In the genomic region with DNA sequence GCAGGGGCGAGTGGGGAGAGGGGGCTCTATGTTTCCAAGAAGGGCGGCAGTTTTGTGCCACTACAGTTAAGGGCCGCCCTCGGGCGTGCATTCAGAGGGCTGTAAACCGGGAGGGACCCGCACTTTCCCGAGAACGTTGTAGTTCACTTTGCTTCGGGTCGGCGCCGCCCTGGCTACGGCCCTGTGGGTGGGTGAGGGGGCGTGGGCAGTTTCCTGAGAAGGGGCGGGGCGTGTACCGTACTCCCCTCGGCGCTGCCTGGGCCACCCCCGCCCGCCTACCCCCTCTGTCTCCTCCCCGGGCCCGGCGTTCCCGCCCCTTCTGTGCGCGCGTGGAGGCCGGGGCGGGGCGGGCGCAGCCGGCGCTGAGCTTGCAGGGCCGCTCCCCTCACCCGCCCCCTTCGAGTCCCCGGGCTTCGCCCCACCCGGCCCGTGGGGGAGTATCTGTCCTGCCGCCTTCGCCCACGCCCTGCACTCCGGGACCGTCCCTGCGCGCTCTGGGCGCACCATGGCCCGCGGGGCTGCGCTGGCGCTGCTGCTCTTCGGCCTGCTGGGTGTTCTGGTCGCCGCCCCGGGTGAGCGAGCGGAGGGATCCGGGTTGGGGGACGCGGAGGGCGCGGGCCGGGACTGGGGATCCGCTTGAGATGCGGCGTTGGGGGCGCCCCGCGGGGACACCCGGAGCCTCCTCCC, we compare ENCODE assay signal across 1 cellular context.
A peak's percentile ranks its signal among the peaks of the same experiment; 100 is the strongest.
TF ChIP-seq lines count a peak whose summit lies in the region.

A gene with protein sequence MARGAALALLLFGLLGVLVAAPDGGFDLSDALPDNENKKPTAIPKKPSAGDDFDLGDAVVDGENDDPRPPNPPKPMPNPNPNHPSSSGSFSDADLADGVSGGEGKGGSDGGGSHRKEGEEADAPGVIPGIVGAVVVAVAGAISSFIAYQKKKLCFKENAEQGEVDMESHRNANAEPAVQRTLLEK (plus strand): TSS at position 440 of the 687 bp plus-strand sequence. CDS start 66 bp downstream, at position 506.

TF ChIP-seq in HepG2, 621 proteins besides CTCF, POLR2A, EP300 and RAD21 (continued from another document and continues in another):
- TF ChIP-seq, protein P1, sequence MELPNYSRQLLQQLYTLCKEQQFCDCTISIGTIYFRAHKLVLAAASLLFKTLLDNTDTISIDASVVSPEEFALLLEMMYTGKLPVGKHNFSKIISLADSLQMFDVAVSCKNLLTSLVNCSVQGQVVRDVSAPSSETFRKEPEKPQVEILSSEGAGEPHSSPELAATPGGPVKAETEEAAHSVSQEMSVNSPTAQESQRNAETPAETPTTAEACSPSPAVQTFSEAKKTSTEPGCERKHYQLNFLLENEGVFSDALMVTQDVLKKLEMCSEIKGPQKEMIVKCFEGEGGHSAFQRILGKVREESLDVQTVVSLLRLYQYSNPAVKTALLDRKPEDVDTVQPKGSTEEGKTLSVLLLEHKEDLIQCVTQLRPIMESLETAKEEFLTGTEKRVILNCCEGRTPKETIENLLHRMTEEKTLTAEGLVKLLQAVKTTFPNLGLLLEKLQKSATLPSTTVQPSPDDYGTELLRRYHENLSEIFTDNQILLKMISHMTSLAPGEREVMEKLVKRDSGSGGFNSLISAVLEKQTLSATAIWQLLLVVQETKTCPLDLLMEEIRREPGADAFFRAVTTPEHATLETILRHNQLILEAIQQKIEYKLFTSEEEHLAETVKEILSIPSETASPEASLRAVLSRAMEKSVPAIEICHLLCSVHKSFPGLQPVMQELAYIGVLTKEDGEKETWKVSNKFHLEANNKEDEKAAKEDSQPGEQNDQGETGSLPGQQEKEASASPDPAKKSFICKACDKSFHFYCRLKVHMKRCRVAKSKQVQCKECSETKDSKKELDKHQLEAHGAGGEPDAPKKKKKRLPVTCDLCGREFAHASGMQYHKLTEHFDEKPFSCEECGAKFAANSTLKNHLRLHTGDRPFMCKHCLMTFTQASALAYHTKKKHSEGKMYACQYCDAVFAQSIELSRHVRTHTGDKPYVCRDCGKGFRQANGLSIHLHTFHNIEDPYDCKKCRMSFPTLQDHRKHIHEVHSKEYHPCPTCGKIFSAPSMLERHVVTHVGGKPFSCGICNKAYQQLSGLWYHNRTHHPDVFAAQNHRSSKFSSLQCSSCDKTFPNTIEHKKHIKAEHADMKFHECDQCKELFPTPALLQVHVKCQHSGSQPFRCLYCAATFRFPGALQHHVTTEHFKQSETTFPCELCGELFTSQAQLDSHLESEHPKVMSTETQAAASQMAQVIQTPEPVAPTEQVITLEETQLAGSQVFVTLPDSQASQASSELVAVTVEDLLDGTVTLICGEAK (IDR thresholded peaks at IDR 0.05): no peak
- TF ChIP-seq, protein P1 (CRISPR knock-in tag; IDR thresholded peaks at IDR 0.05): peak; percentile 73; the same call in 1 of the 2 replicates
- TF ChIP-seq HOXA3 (CRISPR knock-in tag; IDR thresholded peaks at IDR 0.05) (peak; percentile 49; the same call in 1 of the 2 replicates), ZNF12 (CRISPR knock-in tag; IDR thresholded peaks at IDR 0.05) (no peak), ZFX (CRISPR knock-in tag; IDR thresholded peaks at IDR 0.05; ENCODE audit: low read depth) (peak; percentile 81), HNRNPK (IDR thresholded peaks at IDR 0.05; ENCODE audit: low read depth, low read length, poor library complexity, severe bottlenecking) (peak; percentile 22), ZNF225 (CRISPR knock-in tag; IDR thresholded peaks at IDR 0.05) (0 out of 2 replicates have a peak, but pooled peaks have one; percentile 59), KAT7 (CRISPR knock-in tag; IDR thresholded peaks at IDR 0.05; ENCODE audit: borderline replicate concordance) (peak; percentile 80; the same call in 1 of the 2 replicates), MAZ (IDR thresholded peaks at IDR 0.05; ENCODE audit: borderline replicate concordance, low read depth, low read length) (peak; percentile 44; the same call in 1 of the 2 replicates), MAZ (CRISPR knock-in tag; IDR thresholded peaks at IDR 0.05; ENCODE audit: low read depth) (peak; percentile 83), AHR (CRISPR knock-in tag; IDR thresholded peaks at IDR 0.05) (peak; percentile 69; the same call in 1 of the 2 replicates), HNRNPUL1 (IDR thresholded peaks at IDR 0.05; ENCODE audit: low read depth, low read length) (peak; percentile 47; the same call in 1 of the 2 replicates), HNF4G (IDR thresholded peaks at IDR 0.05; ENCODE audit: borderline replicate concordance, low read depth, low read length) (0 out of 2 replicates have a peak, but pooled peaks have one; percentile 14), HNF4G (CRISPR knock-in tag; IDR thresholded peaks at IDR 0.05; ENCODE audit: borderline replicate concordance, low read depth) (no peak), ZNF224 (CRISPR knock-in tag; IDR thresholded peaks at IDR 0.05) (no peak), SOX6 (IDR thresholded peaks at IDR 0.05) (no peak), SOX6 (CRISPR knock-in tag; IDR thresholded peaks at IDR 0.05) (0 out of 2 replicates have a peak, but pooled peaks have one; percentile 9), MXI1 (IDR thresholded peaks at IDR 0.05; ENCODE audit: borderline replicate concordance, low read depth, low read length) (0 out of 3 replicates have a peak, but pooled peaks have one; percentile 38), TRIM24 (CRISPR knock-in tag; IDR thresholded peaks at IDR 0.05) (no peak), ZFP36 (IDR thresholded peaks at IDR 0.05; ENCODE audit: borderline replicate concordance, low read depth, low read length, partially characterized antibody) (no peak), ZNF747 (CRISPR knock-in tag; IDR thresholded peaks at IDR 0.05; ENCODE audit: borderline replicate concordance) (peak; percentile 55; the same call in 1 of the 2 replicates), ZNF788 (CRISPR knock-in tag; IDR thresholded peaks at IDR 0.05; ENCODE audit: borderline replicate concordance) (peak; percentile 47; the same call in 1 of the 2 replicates), ZNF891 (CRISPR knock-in tag; IDR thresholded peaks at IDR 0.05) (peak; percentile 56; the same call in 1 of the 2 replicates), EED (CRISPR knock-in tag; IDR thresholded peaks at IDR 0.05) (peak; percentile 50; the same call in 1 of the 2 replicates), ARNT2 (CRISPR knock-in tag; IDR thresholded peaks at IDR 0.05; ENCODE audit: low read depth) (0 out of 2 replicates have a peak, but pooled peaks have one; percentile 46), ZBTB25 (CRISPR knock-in tag; IDR thresholded peaks at IDR 0.05) (no peak), ASH2L (IDR thresholded peaks at IDR 0.05; ENCODE audit: insufficient read length, low read depth, low read length) (peak; percentile 85), TBX2 (CRISPR knock-in tag; IDR thresholded peaks at IDR 0.05; ENCODE audit: borderline replicate concordance) (peak; percentile 50; the same call in 1 of the 2 replicates), MTA1 (CRISPR knock-in tag; IDR thresholded peaks at IDR 0.05; ENCODE audit: borderline replicate concordance) (peak; percentile 75; the same call in 1 of the 2 replicates), ZBED4 (CRISPR knock-in tag; IDR thresholded peaks at IDR 0.05; ENCODE audit: borderline replicate concordance) (peak; percentile 47; the same call in 1 of the 2 replicates), LCORL (IDR thresholded peaks at IDR 0.05) (no peak), LCORL (CRISPR knock-in tag; IDR thresholded peaks at IDR 0.05) (peak; percentile 65), KMT2A (CRISPR knock-in tag; IDR thresholded peaks at IDR 0.05) (peak; percentile 59; the same call in 1 of the 2 replicates)
- TF ChIP-seq, protein P2, sequence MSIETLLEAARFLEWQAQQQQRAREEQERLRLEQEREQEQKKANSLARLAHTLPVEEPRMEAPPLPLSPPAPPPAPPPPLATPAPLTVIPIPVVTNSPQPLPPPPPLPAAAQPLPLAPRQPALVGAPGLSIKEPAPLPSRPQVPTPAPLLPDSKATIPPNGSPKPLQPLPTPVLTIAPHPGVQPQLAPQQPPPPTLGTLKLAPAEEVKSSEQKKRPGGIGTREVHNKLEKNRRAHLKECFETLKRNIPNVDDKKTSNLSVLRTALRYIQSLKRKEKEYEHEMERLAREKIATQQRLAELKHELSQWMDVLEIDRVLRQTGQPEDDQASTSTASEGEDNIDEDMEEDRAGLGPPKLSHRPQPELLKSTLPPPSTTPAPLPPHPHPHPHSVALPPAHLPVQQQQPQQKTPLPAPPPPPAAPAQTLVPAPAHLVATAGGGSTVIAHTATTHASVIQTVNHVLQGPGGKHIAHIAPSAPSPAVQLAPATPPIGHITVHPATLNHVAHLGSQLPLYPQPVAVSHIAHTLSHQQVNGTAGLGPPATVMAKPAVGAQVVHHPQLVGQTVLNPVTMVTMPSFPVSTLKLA (IDR thresholded peaks at IDR 0.05): 0 out of 2 replicates have a peak, but pooled peaks have one; percentile 10
- TF ChIP-seq, protein P3, sequence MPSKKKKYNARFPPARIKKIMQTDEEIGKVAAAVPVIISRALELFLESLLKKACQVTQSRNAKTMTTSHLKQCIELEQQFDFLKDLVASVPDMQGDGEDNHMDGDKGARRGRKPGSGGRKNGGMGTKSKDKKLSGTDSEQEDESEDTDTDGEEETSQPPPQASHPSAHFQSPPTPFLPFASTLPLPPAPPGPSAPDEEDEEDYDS (CRISPR knock-in tag; IDR thresholded peaks at IDR 0.05): peak; percentile 52; the same call in 1 of the 2 replicates
- TF ChIP-seq, protein P4, sequence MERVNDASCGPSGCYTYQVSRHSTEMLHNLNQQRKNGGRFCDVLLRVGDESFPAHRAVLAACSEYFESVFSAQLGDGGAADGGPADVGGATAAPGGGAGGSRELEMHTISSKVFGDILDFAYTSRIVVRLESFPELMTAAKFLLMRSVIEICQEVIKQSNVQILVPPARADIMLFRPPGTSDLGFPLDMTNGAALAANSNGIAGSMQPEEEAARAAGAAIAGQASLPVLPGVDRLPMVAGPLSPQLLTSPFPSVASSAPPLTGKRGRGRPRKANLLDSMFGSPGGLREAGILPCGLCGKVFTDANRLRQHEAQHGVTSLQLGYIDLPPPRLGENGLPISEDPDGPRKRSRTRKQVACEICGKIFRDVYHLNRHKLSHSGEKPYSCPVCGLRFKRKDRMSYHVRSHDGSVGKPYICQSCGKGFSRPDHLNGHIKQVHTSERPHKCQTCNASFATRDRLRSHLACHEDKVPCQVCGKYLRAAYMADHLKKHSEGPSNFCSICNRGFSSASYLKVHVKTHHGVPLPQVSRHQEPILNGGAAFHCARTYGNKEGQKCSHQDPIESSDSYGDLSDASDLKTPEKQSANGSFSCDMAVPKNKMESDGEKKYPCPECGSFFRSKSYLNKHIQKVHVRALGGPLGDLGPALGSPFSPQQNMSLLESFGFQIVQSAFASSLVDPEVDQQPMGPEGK (CRISPR knock-in tag; IDR thresholded peaks at IDR 0.05): peak; percentile 80
